Comparison of ENCODE assay signal across 1 cellular context in genomic region chr10:73119457-73119856, GRCh38.
TF ChIP-seq lines count a peak whose summit lies in the region.

No MANE protein-coding gene starts in this region.

TF ChIP-seq in liver, 16 proteins besides CTCF, POLR2A, EP300 and RAD21:
- TF ChIP-seq HNF4A (conservative IDR thresholded peaks at IDR 0.05), result peak in 1 of 2 donors; percentile 45
- peak; percentile 18 for TF ChIP-seq ZBTB33 (IDR thresholded peaks at IDR 0.05)
- TF ChIP-seq FOXA2 (IDR thresholded peaks at IDR 0.05), result peak; percentile 25
- peak in 1 of 2 donors; percentile 35 for TF ChIP-seq RXRA (IDR thresholded peaks at IDR 0.05)
- no peak for TF ChIP-seq ATF3 (IDR thresholded peaks at IDR 0.05)
- TF ChIP-seq MAX (IDR thresholded peaks at IDR 0.05), result peak; percentile 31
- TF ChIP-seq SP1 (IDR thresholded peaks at IDR 0.05), result no peak
TF ChIP-seq in liver: peak in this region for 5.
